Comparison of ENCODE assay signal across 8 cellular contexts in the genomic region with DNA sequence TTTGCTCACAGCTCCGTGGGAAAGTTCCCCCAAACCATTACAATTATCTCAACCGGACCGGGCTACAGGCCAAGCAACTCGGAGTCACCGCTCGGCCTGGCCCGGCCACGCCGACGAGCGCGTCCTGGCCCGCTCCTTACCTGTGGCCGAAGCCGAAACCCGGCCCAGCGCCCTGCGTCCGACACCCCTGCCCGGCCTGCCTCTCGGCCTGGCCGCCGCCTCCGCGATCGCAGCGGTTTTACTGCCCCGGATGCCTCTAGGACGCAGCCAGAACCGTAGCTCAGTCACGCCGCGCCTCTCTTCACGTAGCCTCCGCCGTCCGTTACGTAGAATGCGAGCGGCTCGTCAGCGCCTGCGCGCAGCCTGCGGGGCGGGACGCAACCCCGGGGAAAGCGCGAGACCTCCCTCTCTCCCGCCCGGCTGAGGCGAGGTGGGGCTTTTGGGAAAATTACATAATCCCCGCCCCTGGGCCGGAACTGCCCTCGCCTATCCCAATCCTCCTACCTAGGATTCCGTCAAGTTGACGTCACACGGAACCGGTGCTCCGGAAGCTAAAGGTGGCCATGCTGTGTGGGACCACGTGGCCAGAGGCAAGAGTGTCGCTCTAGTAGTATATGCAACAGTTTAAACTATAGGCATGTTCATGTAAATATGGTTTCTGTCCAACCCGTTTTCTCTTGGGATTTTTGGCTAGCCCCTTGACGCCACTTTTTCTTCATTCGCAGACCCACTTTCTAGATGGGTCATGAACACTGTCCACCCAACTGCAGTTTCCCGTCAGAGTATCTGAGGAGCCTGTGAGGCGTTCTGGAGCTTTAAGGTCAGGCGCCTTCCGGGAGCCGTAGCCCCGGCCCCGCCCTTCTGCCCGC. TPM values are rescaled to one million over a fixed set of nuclear protein-coding genes. Genes with fewer than 3 reads are reported as not detected.
DNase-seq lines count a peak whose midpoint lies in the region; ATAC-seq and TF ChIP-seq lines count a peak whose summit lies in the region.

A gene with protein sequence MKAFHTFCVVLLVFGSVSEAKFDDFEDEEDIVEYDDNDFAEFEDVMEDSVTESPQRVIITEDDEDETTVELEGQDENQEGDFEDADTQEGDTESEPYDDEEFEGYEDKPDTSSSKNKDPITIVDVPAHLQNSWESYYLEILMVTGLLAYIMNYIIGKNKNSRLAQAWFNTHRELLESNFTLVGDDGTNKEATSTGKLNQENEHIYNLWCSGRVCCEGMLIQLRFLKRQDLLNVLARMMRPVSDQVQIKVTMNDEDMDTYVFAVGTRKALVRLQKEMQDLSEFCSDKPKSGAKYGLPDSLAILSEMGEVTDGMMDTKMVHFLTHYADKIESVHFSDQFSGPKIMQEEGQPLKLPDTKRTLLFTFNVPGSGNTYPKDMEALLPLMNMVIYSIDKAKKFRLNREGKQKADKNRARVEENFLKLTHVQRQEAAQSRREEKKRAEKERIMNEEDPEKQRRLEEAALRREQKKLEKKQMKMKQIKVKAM (minus strand): TSS at position 326 of the 869 bp plus-strand sequence. CDS start 7,422 bp downstream, outside the sequence.

- in situ Hi-C loops in endometrial microvascular endothelial cells (cut with HindIII; ENCODE audit: inconsistent ontology term, low pct_unique_long_range_greater_than_20kb, low sequenced_read_pairs), result no loop called here

- DNase-seq in Calu3 (peak; percentile 96), mesenteric fat pad (ENCODE audit: low spot score) (peak; percentile 99)
- DNase-seq in activated CD8-positive, alpha-beta memory T cell treated with anti-CD3 and anti-CD28 coated beads, Interleukin-2, amount 50 U/mL, for 4 hours, result peak; percentile 97
- peak; percentile 91 for DNase-seq in stimulated activated CD8-positive, alpha-beta memory T cell treated with anti-CD3 and anti-CD28 coated beads, Interleukin-15, amount 100 ng/mL, for 24 hours (ENCODE audit: low read depth)

- no peak within 1 kb of the TSS for H2AFZ ChIP-seq in OCI-LY1 (ENCODE audit: low read length)

- H3F3A ChIP-seq in OCI-LY1 (ENCODE audit: insufficient read depth, low read length), result no peaks in the 10 kb centered on the region

- H3K9me3 Mint-ChIP-seq in Calu3 (ENCODE audit: low read depth, unreplicated experiment), result peaks cover 2% of the 10 kb centered on the region

- H3K4me1 Mint-ChIP-seq in Calu3 (ENCODE audit: low read depth, unreplicated experiment), result peaks cover 42% of the 10 kb centered on the region

- H3K9me3 ChIP-seq in HUES64 (ENCODE audit: insufficient read depth, low read depth, low read length) (no peaks in the 10 kb centered on the region), OCI-LY1 (ENCODE audit: low read length) (no peaks in the 10 kb centered on the region)

- H3K9me2 ChIP-seq in OCI-LY1 (ENCODE audit: low read depth, low read length), result no peaks in the 10 kb centered on the region

- H3K4me3 ChIP-seq in HUES64 (ENCODE audit: low read length) (peak within 1 kb of the TSS; percentile 68), OCI-LY1 (ENCODE audit: low read depth, low read length, poor library complexity, severe bottlenecking) (peak within 1 kb of the TSS; percentile 92)

- peaks cover 89% of the 10 kb centered on the region for H3K79me2 ChIP-seq in OCI-LY1 (ENCODE audit: insufficient read depth, low read length)

- intact Hi-C loops in Calu3 (cut with micrococcal nuclease; ENCODE audit: unreplicated experiment), result no loop called here

- no TSS peak for BruUV-seq in Calu3 (replicated peaks; lab: Mats Ljungman, UMichigan)

- peak within 1 kb of the TSS; percentile 98 for H3K27ac Mint-ChIP-seq in Calu3 (ENCODE audit: unreplicated experiment)

- H3K36me3 Mint-ChIP-seq in Calu3 (ENCODE audit: insufficient read depth, unreplicated experiment), result peaks cover 45% of the 10 kb centered on the region

- no peak for TF ChIP-seq CTCF in Calu3 (IDR thresholded peaks at IDR 0.05; ENCODE audit: unreplicated experiment)
- no peak for TF ChIP-seq CTCF in OCI-LY1 (IDR thresholded peaks at IDR 0.05; ENCODE audit: low read length)

- H3K36me3 ChIP-seq in HUES64 (ENCODE audit: insufficient read depth, low read length), result peaks cover 30% of the 10 kb centered on the region; the same call in 1 of the 2 replicates
- H3K36me3 ChIP-seq in OCI-LY1 (ENCODE audit: insufficient read depth, low read length), result peaks cover 54% of the 10 kb centered on the region

- no peaks in the 10 kb centered on the region for H4K20me1 ChIP-seq in OCI-LY1 (ENCODE audit: insufficient read depth, low read length)

- H3K27me3 Mint-ChIP-seq in Calu3 (ENCODE audit: unreplicated experiment), result no peaks in the 10 kb centered on the region

- H3K4me3 Mint-ChIP-seq in Calu3 (ENCODE audit: low read depth, unreplicated experiment), result peak within 1 kb of the TSS; percentile 73

- CTCF ChIA-PET in Calu3 (lab: Charles Lee), result interaction anchor here (0.5 to 1.4 kb wide), 7 partner anchors 9 to 1151 kb away, joined by 3 to 5 read pairs (median 3); no protein-coding TSS in a partner anchor

- H3K27ac ChIP-seq in HUES64 (ENCODE audit: low read depth, low read length) (peak within 1 kb of the TSS; percentile 97), OCI-LY1 (ENCODE audit: low read depth, low read length, poor library complexity, severe bottlenecking) (peak within 1 kb of the TSS; percentile 89)

- H3K4me1 ChIP-seq in HUES64 (ENCODE audit: insufficient read depth, low read length), result 0 out of 2 replicates have a peak, but pooled peaks cover 7% of the 10 kb centered on the region
- peaks cover 24% of the 10 kb centered on the region for H3K4me1 ChIP-seq in OCI-LY1 (ENCODE audit: insufficient read depth, low read length, severe bottlenecking)

- H3K27me3 ChIP-seq in HUES64 (ENCODE audit: insufficient read depth, low read length) (no peaks in the 10 kb centered on the region), OCI-LY1 (ENCODE audit: insufficient read depth, low read length) (no peaks in the 10 kb centered on the region)

- peak; percentile 86 for ATAC-seq in GM21447 (IDR thresholded peaks at IDR 0.05; ENCODE audit: unreplicated experiment)

- H3K4me2 ChIP-seq in OCI-LY1 (ENCODE audit: low read length), result peak within 1 kb of the TSS; percentile 97

- under 1% methylated on average over 74 of the region's 74 CpGs for WGBS in HUES64

- H3K9ac ChIP-seq in HUES64 (ENCODE audit: low read depth, low read length), result peak within 1 kb of the TSS; percentile 97
- H3K9ac ChIP-seq in OCI-LY1 (ENCODE audit: low read length), result peak within 1 kb of the TSS; percentile 98

RNA-seq across cellular contexts. Expression of the gene that starts here (rescaled TPM):
- total RNA-seq in Calu3 (2022) (80.5 and 82.0 TPM in 2 replicates), endometrial microvascular endothelial cells (ENCODE audit: inconsistent ontology term) (48.7 TPM), mesenteric fat pad (110 TPM)
- polyA plus RNA-seq in HUES64 (2013, experiment 1 of 2), result 66.8 TPM
- polyA plus RNA-seq in HUES64 (2013, experiment 2 of 2), result 65.5 TPM

Comparison
In these comparisons a context has a peak if more than half of its experiments do, and no peak if none do; other contexts are left out.
1. Peak in every context shown above with its lines: DNase-seq, ATAC-seq, H3K4me3 ChIP-seq and H3K27ac ChIP-seq.